Comparison of ENCODE assay signal across 21 cellular contexts in the genomic region with DNA sequence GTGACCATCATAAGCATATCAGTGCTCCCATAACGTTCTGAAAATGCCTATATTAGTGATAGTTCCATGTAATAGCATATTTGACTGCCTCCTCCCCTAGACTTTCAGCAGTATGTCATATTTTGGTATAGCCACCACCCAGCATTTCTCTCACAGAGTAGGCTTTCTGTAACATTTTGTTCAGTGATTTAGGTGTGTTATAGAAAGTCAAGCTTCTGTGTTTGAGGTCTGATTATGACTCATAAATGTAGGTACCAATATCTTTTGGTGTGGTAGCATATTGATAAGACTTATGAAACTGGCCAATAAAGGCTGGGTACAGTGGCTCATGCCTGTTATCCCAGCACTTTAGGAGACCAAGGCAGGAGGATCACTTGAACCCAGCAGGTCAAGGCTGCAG.
"Had no signal": no experiment of that assay in that cellular context is flagged by ENCODE, and none has a peak within 500 bp of the region (broad histone marks: within the 10 kb centered on the region; RNA-seq: fewer than 3 reads in every experiment).

No MANE protein-coding gene starts in this region.

- H3K4me1 ChIP-seq: SJCRH30 had no signal

- H3K36me3 Mint-ChIP-seq: brain had no signal

- H3K27ac Mint-ChIP-seq: activated naive CD8-positive, alpha-beta T cell; activated T-cell treated with anti-CD3 and anti-CD28 coated beads, Interleukin-2, amount 50 U/mL, for 72 hours; brain had no signal

- DNase-seq: activated CD4-positive, alpha-beta T cell treated with anti-CD3 and anti-CD28 coated beads for 4 hours; activated CD4-positive, alpha-beta T cell treated with anti-CD3 and anti-CD28 coated beads, Interleukin-2, amount 50 U/mL, for 4 hours; activated CD8-positive, alpha-beta memory T cell treated with anti-CD3 and anti-CD28 coated beads for 24 hours; activated naive CD4-positive, alpha-beta T cell treated with Interleukin-2 at 50 U/mL for 16 hours; activated T-cell treated with anti-CD3 and anti-CD28 coated beads, Interleukin-2, amount 50 U/mL, for 72 hours; amygdala; KG1; NCI-H2029; NCI-H69; NK-92 treated with Interleukin-12 subunit alpha and Interleukin-12 subunit beta, amount 100 ng/mL, for 24 hours; OCI-M1; Right ventricle myocardium superior; RPMI8226; SJCRH30; SK-N-SH; T-helper 1 cell had no signal

- H3K9ac ChIP-seq: SK-N-SH had no signal

- H3K27ac ChIP-seq: cardiac muscle cell, SJCRH30, VCaP had no signal

- H3K4me3 ChIP-seq: cardiac muscle cell, SJCRH30 had no signal

- FAIRE-seq: astrocyte had no signal

- H3K9me3 ChIP-seq: SJCRH30 had no signal

- H3K27me3 ChIP-seq: cardiac muscle cell, SJCRH30 had no signal

- H3K4me2 ChIP-seq: SK-N-SH had no signal

- H3K9me2 ChIP-seq: SK-N-SH had no signal

- H3K36me3 ChIP-seq: cardiac muscle cell, SJCRH30 had no signal
